In the genomic region with DNA sequence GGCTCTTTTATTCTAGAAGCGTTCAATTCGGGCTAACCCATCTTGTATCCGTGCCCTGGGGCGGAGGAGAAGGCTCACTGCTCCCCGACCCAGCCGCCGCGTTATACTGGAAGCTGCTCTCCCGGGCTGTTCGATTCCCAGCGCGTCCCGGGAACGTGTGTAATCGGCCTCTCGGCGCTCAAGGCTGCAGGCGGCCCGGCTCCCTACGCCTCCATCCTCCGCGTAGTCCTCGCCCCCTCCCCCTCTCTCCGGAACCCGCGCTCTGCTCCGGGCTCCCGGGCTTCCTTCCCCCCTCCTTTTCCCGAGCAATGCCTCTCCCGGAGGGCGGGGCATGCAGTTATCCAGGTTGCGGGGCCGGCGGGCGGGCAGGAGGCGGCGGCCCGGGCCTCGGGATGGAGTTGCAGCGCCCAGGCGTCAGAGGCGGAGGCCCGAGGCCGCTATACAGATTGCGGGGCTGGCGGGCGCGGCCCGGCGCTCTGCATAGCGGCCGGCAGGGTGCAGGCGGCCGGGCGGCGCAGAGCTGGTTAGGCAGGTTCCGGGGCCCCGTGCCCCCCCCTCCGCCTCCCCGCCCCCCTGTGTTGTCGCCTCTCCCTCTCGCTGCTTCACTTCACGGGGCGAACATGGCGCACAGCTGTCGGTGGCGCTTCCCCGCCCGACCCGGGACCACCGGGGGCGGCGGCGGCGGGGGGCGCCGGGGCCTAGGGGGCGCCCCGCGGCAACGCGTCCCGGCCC, we compare ENCODE assay signal across 1 cellular context.
A peak's percentile ranks its signal among the peaks of the same experiment; 100 is the strongest.
TF ChIP-seq lines count a peak whose summit lies in the region.

A gene (plus strand): TSS at position 600 of the 732 bp plus-strand sequence. CDS start 21 bp downstream, at position 621.

TF ChIP-seq in A549, 52 proteins besides CTCF, POLR2A, EP300 and RAD21 (continued from another document):
- TF ChIP-seq MAZ (IDR thresholded peaks at IDR 0.05; ENCODE audit: borderline replicate concordance, low read depth, low read length) = peak; percentile 21; the same call in 1 of the 2 replicates
